8 cellular contexts compared by ENCODE assay signal in the genomic region with DNA sequence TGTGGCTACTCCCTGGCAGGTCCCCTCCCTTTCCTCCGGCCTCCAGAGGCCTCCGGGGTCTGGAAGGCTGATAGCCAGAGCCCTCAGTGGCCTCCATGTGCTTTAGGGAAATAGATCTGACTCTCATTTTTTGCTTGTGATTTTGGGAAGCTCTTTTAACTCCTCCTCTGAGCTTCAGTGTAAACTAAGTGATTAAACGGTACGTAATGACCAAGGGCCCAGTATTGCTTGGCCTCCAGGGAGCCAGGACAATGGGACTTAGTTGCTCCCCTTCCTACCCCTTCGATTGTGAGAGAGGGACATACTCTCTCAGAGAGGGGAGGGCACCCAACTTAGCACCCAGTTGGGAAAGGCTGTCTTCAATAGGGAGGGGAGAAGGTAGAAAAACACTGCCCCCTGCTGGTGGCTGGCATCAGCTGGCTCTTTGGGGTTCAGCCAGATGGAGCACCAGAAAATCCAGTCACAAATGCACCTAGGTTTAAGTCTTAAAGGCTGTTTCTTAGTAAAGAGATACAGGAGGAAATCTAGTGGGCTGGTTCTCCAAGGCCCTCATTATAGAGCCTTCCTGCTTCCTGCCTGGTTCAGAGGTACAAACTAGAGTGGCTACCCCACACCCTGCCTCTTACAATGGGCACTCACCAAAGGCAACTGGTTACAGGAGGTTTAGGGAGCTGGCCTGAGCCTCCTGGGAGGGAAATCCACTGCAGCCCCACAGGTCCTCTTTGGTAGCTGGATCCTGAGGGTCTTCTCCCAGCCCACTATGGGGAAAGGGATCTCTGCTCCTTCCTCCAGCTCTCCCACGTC. TPM values are rescaled to one million over a fixed set of nuclear protein-coding genes. Genes with fewer than 3 reads are reported as not detected.
DNase-seq lines count a peak whose midpoint lies in the region; ATAC-seq and TF ChIP-seq lines count a peak whose summit lies in the region.

No MANE protein-coding gene starts in this region.

- no peaks in the 10 kb centered on the region for H3K27me3 Mint-ChIP-seq in activated naive CD8-positive, alpha-beta T cell

- ATAC-seq in psoas muscle (peak; percentile 42 to 68 (median 46)), aorta (ENCODE audit: low FRiP score) (peak; percentile 74), HG03378 (IDR thresholded peaks at IDR 0.05; ENCODE audit: unreplicated experiment) (no peak)

- H3K27ac Mint-ChIP-seq in activated naive CD8-positive, alpha-beta T cell = peak overlapping the region; percentile 100

- H3K9me3 Mint-ChIP-seq in activated naive CD8-positive, alpha-beta T cell (ENCODE audit: low read depth) = no peaks in the 10 kb centered on the region

- peak; percentile 73 to 94 (median 86) for DNase-seq in head of caudate nucleus
- peak; percentile 75 to 83 for DNase-seq in psoas muscle
- peak; percentile 79 to 90 for DNase-seq in aorta

- no peak overlapping the region for H2AFZ ChIP-seq in Loucy (ENCODE audit: low read length)
- H2AFZ ChIP-seq in SU-DHL-6 (ENCODE audit: low read depth, low read length, severe bottlenecking) = no peak overlapping the region

- H3K27me3 ChIP-seq in DOHH2 (ENCODE audit: control insufficient read depth, low read length) (no peaks in the 10 kb centered on the region), Loucy (ENCODE audit: insufficient read depth, low read length, poor library complexity, severe bottlenecking) (no peaks in the 10 kb centered on the region), SU-DHL-6 (ENCODE audit: low read length) (no peaks in the 10 kb centered on the region), psoas muscle (ENCODE audit: insufficient read depth in 3 of 3, low read length in 2 of 3) (no peaks in the 10 kb centered on the region), aorta (ENCODE audit: control insufficient read depth in 1 of 2, insufficient read depth in 2 of 2, low read length in 1 of 2) (no peaks in the 10 kb centered on the region)

- H3K4me2 ChIP-seq in DOHH2 (ENCODE audit: low read length) = no peak overlapping the region
- H3K4me2 ChIP-seq in Loucy (ENCODE audit: low read depth, low read length, poor library complexity, severe bottlenecking) = no peak overlapping the region
- H3K4me2 ChIP-seq in SU-DHL-6 (ENCODE audit: low read depth, low read length, poor library complexity, severe bottlenecking) = no peak overlapping the region

- peaks cover 79% of the 10 kb centered on the region for H3K4me1 Mint-ChIP-seq in activated naive CD8-positive, alpha-beta T cell (ENCODE audit: low read depth)

- peaks cover 18% of the 10 kb centered on the region for H3K4me1 ChIP-seq in DOHH2 (ENCODE audit: control insufficient read depth, low read length)
- H3K4me1 ChIP-seq in Loucy (ENCODE audit: insufficient read depth, low read length, poor library complexity, severe bottlenecking) = no peaks in the 10 kb centered on the region
- H3K4me1 ChIP-seq in psoas muscle = peaks cover 19% of the 10 kb centered on the region
- no peaks in the 10 kb centered on the region for H3K4me1 ChIP-seq in aorta (ENCODE audit: control insufficient read depth in 1 of 2, insufficient read depth in 2 of 2, low read length in 2 of 2)

- H3K9me2 ChIP-seq in DOHH2 (replicated peaks; ENCODE audit: control insufficient read depth, low read length) (no peaks in the 10 kb centered on the region), Loucy (replicated peaks; ENCODE audit: low read depth, low read length) (no peaks in the 10 kb centered on the region), SU-DHL-6 (replicated peaks; ENCODE audit: insufficient read depth, low read length) (no peaks in the 10 kb centered on the region)

- H3K27ac ChIP-seq in DOHH2 (ENCODE audit: low read depth, low read length) = no peak overlapping the region
- no peak overlapping the region for H3K27ac ChIP-seq in SU-DHL-6 (ENCODE audit: low read depth, low read length)
- no peak overlapping the region for H3K27ac ChIP-seq in psoas muscle
- no peak overlapping the region for H3K27ac ChIP-seq in aorta (ENCODE audit: low read depth in 1 of 2, low read length in 2 of 2)

- peaks cover 12% of the 10 kb centered on the region; the same call in 1 of the 2 replicates for H3K79me2 ChIP-seq in DOHH2 (ENCODE audit: control insufficient read depth, low read length)
- H3K79me2 ChIP-seq in Loucy (ENCODE audit: insufficient read depth, low read length) = peaks cover 44% of the 10 kb centered on the region
- H3K79me2 ChIP-seq in SU-DHL-6 (ENCODE audit: insufficient read depth, low read length) = peaks cover 23% of the 10 kb centered on the region; the same call in 1 of the 2 replicates

- 0 out of 2 replicates have a peak, but pooled peaks cover 4% of the 10 kb centered on the region for H3F3A ChIP-seq in DOHH2 (ENCODE audit: control insufficient read depth, insufficient read depth)
- H3F3A ChIP-seq in Loucy (ENCODE audit: low read depth) = no peaks in the 10 kb centered on the region; the same call in 1 of the 2 replicates
- no peaks in the 10 kb centered on the region for H3F3A ChIP-seq in SU-DHL-6 (ENCODE audit: insufficient read depth)

- H3K36me3 ChIP-seq in DOHH2 (ENCODE audit: control insufficient read depth, low read length) (peaks cover 44% of the 10 kb centered on the region), Loucy (ENCODE audit: insufficient read depth, low read length) (peaks cover 86% of the 10 kb centered on the region; the same call in 1 of the 2 replicates), SU-DHL-6 (ENCODE audit: low read length) (no peaks in the 10 kb centered on the region; the same call in 1 of the 2 replicates), psoas muscle (ENCODE audit: insufficient read depth in 1 of 2, low read depth in 1 of 2) (peaks cover 0 to 40% of the 10 kb centered on the region in 2 donors), aorta (ENCODE audit: control insufficient read depth in 1 of 2, insufficient read depth in 2 of 2, low read length in 1 of 2) (peaks cover 5% of the 10 kb centered on the region in 2 donors)

- H4K20me1 ChIP-seq in DOHH2 (ENCODE audit: control insufficient read depth, insufficient read depth, low read depth, low read length) (peaks cover 4% of the 10 kb centered on the region; the same call in 1 of the 2 replicates), Loucy (ENCODE audit: insufficient read depth, low read length, poor library complexity, severe bottlenecking) (peaks cover 29% of the 10 kb centered on the region), SU-DHL-6 (ENCODE audit: low read depth, low read length) (no peaks in the 10 kb centered on the region)

- intact Hi-C loops in head of caudate nucleus (cut with DNase I) = loop anchor here (5.0 kb wide), 2 partner anchors 41 to 91 kb away; no protein-coding TSS in a partner anchor
- intact Hi-C loops in psoas muscle (cut with DNase I) = loop anchor here (1.0 to 5.0 kb wide), 4 partner anchors 38 to 93 kb away; no protein-coding TSS in a partner anchor
- intact Hi-C loops in aorta (cut with DNase I) = loop anchor here (1.0 to 5.0 kb wide), 4 partner anchors 36 to 93 kb away; no protein-coding TSS in a partner anchor

- H3K4me3 ChIP-seq in DOHH2 (ENCODE audit: low read length) = no peak overlapping the region
- H3K4me3 ChIP-seq in Loucy (ENCODE audit: low read length, poor library complexity, severe bottlenecking) = no peak overlapping the region
- H3K4me3 ChIP-seq in SU-DHL-6 (ENCODE audit: insufficient read depth, low read length, poor library complexity, severe bottlenecking) = no peak overlapping the region
- no peak overlapping the region for H3K4me3 ChIP-seq in psoas muscle
- H3K4me3 ChIP-seq in aorta (ENCODE audit: low read length in 2 of 2) = no peak overlapping the region

- no peaks in the 10 kb centered on the region for H3K9me3 ChIP-seq in DOHH2 (ENCODE audit: control insufficient read depth, insufficient read depth, low read length)
- H3K9me3 ChIP-seq in Loucy (ENCODE audit: insufficient read depth, low read depth, low read length) = no peaks in the 10 kb centered on the region
- no peaks in the 10 kb centered on the region for H3K9me3 ChIP-seq in SU-DHL-6 (ENCODE audit: insufficient read depth, low read length)
- H3K9me3 ChIP-seq in psoas muscle = no peaks in the 10 kb centered on the region
- H3K9me3 ChIP-seq in aorta (ENCODE audit: control insufficient read depth, low read length) = no peaks in the 10 kb centered on the region

- TF ChIP-seq CTCF in DOHH2 (IDR thresholded peaks at IDR 0.05; ENCODE audit: low read depth, low read length, poor library complexity, severe bottlenecking) (peak; percentile 98), Loucy (conservative IDR thresholded peaks at IDR 0.05; ENCODE audit: low read length) (peak; percentile 99), SU-DHL-6 (IDR thresholded peaks at IDR 0.05; ENCODE audit: insufficient read depth, low read length, poor library complexity, severe bottlenecking) (peak; percentile 88), psoas muscle (IDR thresholded peaks at IDR 0.05) (peak; percentile 96)

- H3K36me3 Mint-ChIP-seq in activated naive CD8-positive, alpha-beta T cell = peaks cover 10% of the 10 kb centered on the region

- H3K4me3 Mint-ChIP-seq in activated naive CD8-positive, alpha-beta T cell = peak overlapping the region; percentile 84

- 58 to 74% (median 68%) methylated on average over 6 of the region's 6 CpGs for WGBS in psoas muscle, 3 donors
- WGBS in aorta, 2 donors = 47 to 48% methylated on average over 6 of the region's 6 CpGs

- H3K9ac ChIP-seq in Loucy (ENCODE audit: low read depth, low read length, poor library complexity, severe bottlenecking) (no peak overlapping the region), SU-DHL-6 (ENCODE audit: low read length) (no peak overlapping the region)

RNA-seq across cellular contexts. Expression of a gene that starts 28.6 kb away (rescaled TPM):
- 10 to 100 TPM; 32.1 to 41.8 (median 37.6) TPM for total RNA-seq in psoas muscle
- polyA plus RNA-seq in psoas muscle = 10 to 100 TPM; 21.4 to 40.3 (median 32.8) TPM
- total RNA-seq in aorta = 10 to 100 TPM; 29.6 to 46.5 TPM
- polyA plus RNA-seq in aorta = 10 to 100 TPM; 26.2 to 48.3 TPM

RNA-seq across cellular contexts. Expression of a gene that starts 51.7 kb away (rescaled TPM):
- 1 to 10 TPM in 3 of 4 donors, under 1 TPM in 1; 0.57 to 2.0 (median 1.4) TPM for total RNA-seq in psoas muscle
- polyA plus RNA-seq in psoas muscle = 1 to 10 TPM in 2 of 3 donors, under 1 TPM in 1; 0.25 to 1.2 (median 1.0) TPM
- total RNA-seq in aorta = 10 to 100 TPM in 1 of 2 donors, 1 to 10 TPM in 1; 8.2 to 10.7 TPM
- polyA plus RNA-seq in aorta = 1 to 10 TPM; 2.8 to 4.2 TPM
